Comparison of ENCODE assay signal across 8 cellular contexts in genomic region chr1:59570524-59570923, GRCh38.
DNase-seq lines count a peak whose midpoint lies in the region; ATAC-seq and TF ChIP-seq lines count a peak whose summit lies in the region.

No MANE protein-coding gene starts in this region.

- H3K27me3 ChIP-seq in HAP-1 (ENCODE audit: low read depth) (no peaks in the 10 kb centered on the region), MG63 (no peaks in the 10 kb centered on the region)

- in situ Hi-C loops in HAP-1 (cut with MboI; ENCODE audit: low sequenced_read_pairs): no loop called here

- no peak overlapping the region for H3K4me3 ChIP-seq in HAP-1
- no peak overlapping the region for H3K4me3 ChIP-seq in MG63

- H3K4me1 ChIP-seq in HAP-1: no peaks in the 10 kb centered on the region

- DNase-seq in NOMO-1 (lab: John Stamatoyannopoulos, UW; ENCODE audit: unreplicated experiment in 2 of 2): peak; percentile 46 to 68
- DNase-seq in central memory CD4-positive, alpha-beta T cell: peak; percentile 54
- DNase-seq in HAP-1 (ENCODE audit: low spot score in 2 of 2): no peak
- no peak for DNase-seq in GM10266 (ENCODE audit: extremely low spot score)
- no peak for DNase-seq in MG63

- TF ChIP-seq CTCF in GM10266 (IDR thresholded peaks at IDR 0.05; ENCODE audit: control insufficient read depth, insufficient read depth, low read depth, missing control alignments): no peak

- ATAC-seq in GM18907 (IDR thresholded peaks at IDR 0.05; ENCODE audit: unreplicated experiment) (peak; percentile 84), HG02884 (IDR thresholded peaks at IDR 0.05; ENCODE audit: unreplicated experiment) (peak; percentile 76), HG03097 (IDR thresholded peaks at IDR 0.05; ENCODE audit: low FRiP score, unreplicated experiment) (no peak)

- no peaks in the 10 kb centered on the region for H3K9me3 ChIP-seq in HAP-1
- H3K9me3 ChIP-seq in MG63: peaks cover 2% of the 10 kb centered on the region; the same call in 1 of the 2 replicates

- no peaks in the 10 kb centered on the region for H3K36me3 ChIP-seq in HAP-1 (replicated peaks)
- H3K36me3 ChIP-seq in MG63: no peaks in the 10 kb centered on the region

Comparison
In these comparisons a context has a peak if more than half of its experiments do, and no peak if none do; other contexts are left out.
1. DNase-seq: peak in NOMO-1 (2 of 2) and central memory CD4-positive, alpha-beta T cell (single experiment); none in HAP-1 (0 of 2), GM10266 (single experiment) and MG63 (single experiment).